In genomic region chr13:21240586-21240985, GRCh38 we compare ENCODE assay signal across 11 cellular contexts.
A peak's percentile ranks its signal among the peaks of the same experiment; 100 is the strongest.
DNase-seq lines count a peak whose midpoint lies in the region; ATAC-seq and TF ChIP-seq lines count a peak whose summit lies in the region.
"Had no signal": no experiment of that assay in that cellular context is flagged by ENCODE, and none has a peak within 500 bp of the region (broad histone marks: within the 10 kb centered on the region; RNA-seq: fewer than 3 reads in every experiment).

No MANE protein-coding gene starts in this region.

- no peak overlapping the region for H4K5ac ChIP-seq in mesendoderm (ENCODE audit: low read length)

- no peak overlapping the region for H3K4me3 Mint-ChIP-seq in mesothelial cell of epicardium

- H3K23ac ChIP-seq in mesendoderm (ENCODE audit: low read length): no peak overlapping the region

- no peak overlapping the region for H2AK5ac ChIP-seq in mesendoderm (ENCODE audit: low read length)

- H2BK15ac ChIP-seq in mesendoderm (replicated peaks; ENCODE audit: low read depth): no peak overlapping the region

- H3K18ac ChIP-seq in mesendoderm (ENCODE audit: low read length): no peak overlapping the region

- H3K9me3 Mint-ChIP-seq in mesothelial cell of epicardium: peaks cover 5% of the 10 kb centered on the region

- peaks cover 14% of the 10 kb centered on the region for H3K4me1 Mint-ChIP-seq in mesothelial cell of epicardium

- no peak overlapping the region for H3K27ac Mint-ChIP-seq in mesothelial cell of epicardium

- in situ Hi-C loops in astrocyte of the spinal cord (cut with HindIII; ENCODE audit: low sequenced_read_pairs): no loop called here

- H4K8ac ChIP-seq in mesendoderm (ENCODE audit: low read depth, low read length): no peak overlapping the region

- WGBS in mesendoderm (ENCODE audit: extremely low coverage, insufficient coverage, low lambda C conversion rate): no CpG with 5 or more reads among the region's 8 CpGs

- no peak for ATAC-seq in GM18517 (IDR thresholded peaks at IDR 0.05; ENCODE audit: unreplicated experiment)
- ATAC-seq: left lobe of liver had no signal

- no peak overlapping the region for H3K27ac ChIP-seq in mesendoderm (ENCODE audit: low read depth, low read length)
- H3K27ac ChIP-seq: cardiac muscle cell had no signal

- H3K4me2 ChIP-seq in mesendoderm (ENCODE audit: low read length): no peak overlapping the region

- TF ChIP-seq CTCF in astrocyte of the spinal cord (IDR thresholded peaks at IDR 0.05; ENCODE audit: low read depth, low read length) (no peak), mesothelial cell of epicardium (IDR thresholded peaks at IDR 0.05; ENCODE audit: unreplicated experiment) (no peak)

- no peak overlapping the region for H3K4me3 ChIP-seq in Jurkat, Clone E6-1 (ENCODE audit: low read length)
- no peak overlapping the region for H3K4me3 ChIP-seq in astrocyte of the spinal cord (ENCODE audit: low read depth, low read length)
- H3K4me3 ChIP-seq in mesendoderm (ENCODE audit: low read length): no peak overlapping the region
- H3K4me3 ChIP-seq: cardiac muscle cell had no signal

- H3K9ac ChIP-seq in mesendoderm (ENCODE audit: low read length): no peak overlapping the region

- H3K56ac ChIP-seq in mesendoderm (ENCODE audit: low read length): no peak overlapping the region

- no peak overlapping the region for H2BK5ac ChIP-seq in mesendoderm (ENCODE audit: low read length)

- H3K4me1 ChIP-seq in mesendoderm (ENCODE audit: control insufficient read depth, low read depth, low read length): peaks cover 3% of the 10 kb centered on the region

- DNase-seq in COLO829 (ENCODE audit: low spot score) (peak; percentile 15), astrocyte of the spinal cord (ENCODE audit: low read depth, low spot score) (peak; percentile 28), mesendoderm (peak; percentile 62), mesothelial cell of epicardium (ENCODE audit: low spot score in 2 of 2, unreplicated experiment in 2 of 2) (no peak), NCI-H2029 treated with DMSO at 0.1 percent for 48 hours (lab: John Stamatoyannopoulos, UW) (no peak), NCI-H2196 (lab: John Stamatoyannopoulos, UW; ENCODE audit: unreplicated experiment) (no peak)
- peak; percentile 59 for DNase-seq in Jurkat, Clone E6-1 (ENCODE audit: low read depth, low spot score)
- DNase-seq: NCI-H2029 had no signal

- H3K36me3 Mint-ChIP-seq in mesothelial cell of epicardium: no peaks in the 10 kb centered on the region

- H3K79me2 ChIP-seq in mesendoderm (ENCODE audit: control insufficient read depth, insufficient read depth, low read length): no peaks in the 10 kb centered on the region

- H3K27me3 Mint-ChIP-seq in mesothelial cell of epicardium (ENCODE audit: low read depth): peaks cover 6% of the 10 kb centered on the region

- H3K27me3 ChIP-seq in mesendoderm (ENCODE audit: insufficient read depth, low read length, poor library complexity): no peaks in the 10 kb centered on the region
- H3K27me3 ChIP-seq: cardiac muscle cell had no signal

- no peaks in the 10 kb centered on the region for H3K79me1 ChIP-seq in mesendoderm (ENCODE audit: low read length)

- no peaks in the 10 kb centered on the region for H3K36me3 ChIP-seq in mesendoderm (ENCODE audit: control insufficient read depth, insufficient read depth, low read length)
- H3K36me3 ChIP-seq: cardiac muscle cell had no signal

- no peak overlapping the region for H2BK120ac ChIP-seq in mesendoderm (ENCODE audit: low read depth, low read length)

- no peak overlapping the region for H3K4ac ChIP-seq in mesendoderm (ENCODE audit: low read depth, low read length)

Comparison
In these comparisons a context has a peak if more than half of its experiments do, and no peak if none do; other contexts are left out.
1. DNase-seq: peak in COLO829 (single experiment), Jurkat, Clone E6-1 (single experiment), astrocyte of the spinal cord (single experiment) and mesendoderm (single experiment); none in mesothelial cell of epicardium (0 of 2), NCI-H2029 treated with DMSO at 0.1 percent for 48 hours (single experiment) and NCI-H2196 (single experiment).